1 cellular context compared by ENCODE assay signal in the genomic region with DNA sequence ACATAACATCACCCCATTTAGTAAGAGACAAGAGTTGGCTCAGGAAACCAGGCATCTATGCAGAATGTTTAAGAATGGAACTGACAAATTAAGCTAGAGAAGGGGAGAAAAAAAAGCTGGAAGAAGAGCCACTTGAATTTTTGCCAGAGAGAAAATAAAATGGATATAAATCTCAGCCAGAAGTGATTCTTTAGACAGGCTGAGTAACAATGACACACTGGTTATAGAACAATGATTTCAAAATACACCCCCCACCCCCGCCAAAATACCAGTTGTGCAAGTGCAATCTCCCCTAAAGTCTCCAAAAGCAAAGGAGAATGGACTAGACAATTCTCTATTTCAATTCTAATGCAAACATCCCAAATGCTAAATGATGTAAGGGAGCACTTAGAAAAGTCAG.
TF ChIP-seq lines count a peak whose summit lies in the region.

No MANE protein-coding gene starts in this region.

TF ChIP-seq in WTC11, 78 proteins besides CTCF, POLR2A, EP300 and RAD21:
- TF ChIP-seq, protein P1, sequence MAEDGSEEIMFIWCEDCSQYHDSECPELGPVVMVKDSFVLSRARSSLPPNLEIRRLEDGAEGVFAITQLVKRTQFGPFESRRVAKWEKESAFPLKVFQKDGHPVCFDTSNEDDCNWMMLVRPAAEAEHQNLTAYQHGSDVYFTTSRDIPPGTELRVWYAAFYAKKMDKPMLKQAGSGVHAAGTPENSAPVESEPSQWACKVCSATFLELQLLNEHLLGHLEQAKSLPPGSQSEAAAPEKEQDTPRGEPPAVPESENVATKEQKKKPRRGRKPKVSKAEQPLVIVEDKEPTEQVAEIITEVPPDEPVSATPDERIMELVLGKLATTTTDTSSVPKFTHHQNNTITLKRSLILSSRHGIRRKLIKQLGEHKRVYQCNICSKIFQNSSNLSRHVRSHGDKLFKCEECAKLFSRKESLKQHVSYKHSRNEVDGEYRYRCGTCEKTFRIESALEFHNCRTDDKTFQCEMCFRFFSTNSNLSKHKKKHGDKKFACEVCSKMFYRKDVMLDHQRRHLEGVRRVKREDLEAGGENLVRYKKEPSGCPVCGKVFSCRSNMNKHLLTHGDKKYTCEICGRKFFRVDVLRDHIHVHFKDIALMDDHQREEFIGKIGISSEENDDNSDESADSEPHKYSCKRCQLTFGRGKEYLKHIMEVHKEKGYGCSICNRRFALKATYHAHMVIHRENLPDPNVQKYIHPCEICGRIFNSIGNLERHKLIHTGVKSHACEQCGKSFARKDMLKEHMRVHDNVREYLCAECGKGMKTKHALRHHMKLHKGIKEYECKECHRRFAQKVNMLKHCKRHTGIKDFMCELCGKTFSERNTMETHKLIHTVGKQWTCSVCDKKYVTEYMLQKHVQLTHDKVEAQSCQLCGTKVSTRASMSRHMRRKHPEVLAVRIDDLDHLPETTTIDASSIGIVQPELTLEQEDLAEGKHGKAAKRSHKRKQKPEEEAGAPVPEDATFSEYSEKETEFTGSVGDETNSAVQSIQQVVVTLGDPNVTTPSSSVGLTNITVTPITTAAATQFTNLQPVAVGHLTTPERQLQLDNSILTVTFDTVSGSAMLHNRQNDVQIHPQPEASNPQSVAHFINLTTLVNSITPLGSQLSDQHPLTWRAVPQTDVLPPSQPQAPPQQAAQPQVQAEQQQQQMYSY (CRISPR knock-in tag; IDR thresholded peaks at IDR 0.05) = no peak
- no peak for TF ChIP-seq NR1H2 (CRISPR knock-in tag; IDR thresholded peaks at IDR 0.05)
- TF ChIP-seq SOX15 (CRISPR knock-in tag; IDR thresholded peaks at IDR 0.05) = no peak
- TF ChIP-seq, protein P2, sequence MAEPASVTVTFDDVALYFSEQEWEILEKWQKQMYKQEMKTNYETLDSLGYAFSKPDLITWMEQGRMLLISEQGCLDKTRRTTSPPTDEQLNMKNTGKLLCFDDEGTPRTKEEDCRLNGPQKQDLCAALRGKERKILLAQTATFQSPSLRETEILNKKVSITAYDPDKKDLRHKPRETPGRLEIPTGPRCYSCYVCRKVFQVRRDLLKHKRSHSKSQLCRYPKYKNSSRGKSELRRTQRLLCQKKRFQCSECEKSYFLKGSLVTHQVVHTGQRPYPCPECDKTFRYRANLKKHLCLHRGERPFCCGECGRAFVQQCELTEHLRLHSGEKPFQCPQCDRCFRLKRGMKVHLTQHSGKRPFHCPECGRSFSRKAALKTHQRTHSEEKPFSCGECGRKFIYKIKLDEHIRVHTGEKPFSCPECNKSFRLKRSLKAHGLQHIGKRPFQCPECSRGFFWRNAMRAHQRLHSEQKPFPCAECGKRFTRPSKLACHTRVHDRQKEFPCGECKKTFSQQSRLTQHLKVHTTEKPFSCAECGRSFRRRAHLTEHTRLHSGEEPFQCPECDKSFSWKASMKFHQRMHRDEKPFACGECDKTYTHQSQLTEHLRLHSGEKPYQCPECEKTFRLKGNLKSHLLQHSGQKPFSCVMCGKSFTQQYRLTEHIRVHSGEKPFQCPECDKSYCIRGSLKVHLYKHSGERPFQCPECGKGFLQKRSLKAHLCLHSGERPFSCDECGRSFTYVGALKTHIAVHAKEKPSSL (CRISPR knock-in tag; conservative IDR thresholded peaks at IDR 0.05) = no peak
- TF ChIP-seq, protein P3, sequence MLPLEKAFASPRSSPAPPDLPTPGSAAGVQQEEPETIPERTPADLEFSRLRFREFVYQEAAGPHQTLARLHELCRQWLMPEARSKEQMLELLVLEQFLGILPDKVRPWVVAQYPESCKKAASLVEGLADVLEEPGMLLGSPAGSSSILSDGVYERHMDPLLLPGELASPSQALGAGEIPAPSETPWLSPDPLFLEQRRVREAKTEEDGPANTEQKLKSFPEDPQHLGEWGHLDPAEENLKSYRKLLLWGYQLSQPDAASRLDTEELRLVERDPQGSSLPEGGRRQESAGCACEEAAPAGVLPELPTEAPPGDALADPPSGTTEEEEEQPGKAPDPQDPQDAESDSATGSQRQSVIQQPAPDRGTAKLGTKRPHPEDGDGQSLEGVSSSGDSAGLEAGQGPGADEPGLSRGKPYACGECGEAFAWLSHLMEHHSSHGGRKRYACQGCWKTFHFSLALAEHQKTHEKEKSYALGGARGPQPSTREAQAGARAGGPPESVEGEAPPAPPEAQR (CRISPR knock-in tag; IDR thresholded peaks at IDR 0.05) = no peak
- TF ChIP-seq, protein P4, sequence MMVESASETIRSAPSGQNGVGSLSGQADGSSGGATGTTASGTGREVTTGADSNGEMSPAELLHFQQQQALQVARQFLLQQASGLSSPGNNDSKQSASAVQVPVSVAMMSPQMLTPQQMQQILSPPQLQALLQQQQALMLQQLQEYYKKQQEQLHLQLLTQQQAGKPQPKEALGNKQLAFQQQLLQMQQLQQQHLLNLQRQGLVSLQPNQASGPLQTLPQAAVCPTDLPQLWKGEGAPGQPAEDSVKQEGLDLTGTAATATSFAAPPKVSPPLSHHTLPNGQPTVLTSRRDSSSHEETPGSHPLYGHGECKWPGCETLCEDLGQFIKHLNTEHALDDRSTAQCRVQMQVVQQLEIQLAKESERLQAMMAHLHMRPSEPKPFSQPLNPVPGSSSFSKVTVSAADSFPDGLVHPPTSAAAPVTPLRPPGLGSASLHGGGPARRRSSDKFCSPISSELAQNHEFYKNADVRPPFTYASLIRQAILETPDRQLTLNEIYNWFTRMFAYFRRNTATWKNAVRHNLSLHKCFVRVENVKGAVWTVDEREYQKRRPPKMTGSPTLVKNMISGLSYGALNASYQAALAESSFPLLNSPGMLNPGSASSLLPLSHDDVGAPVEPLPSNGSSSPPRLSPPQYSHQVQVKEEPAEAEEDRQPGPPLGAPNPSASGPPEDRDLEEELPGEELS (CRISPR knock-in tag; IDR thresholded peaks at IDR 0.05) = no peak
- TF ChIP-seq, protein P5, sequence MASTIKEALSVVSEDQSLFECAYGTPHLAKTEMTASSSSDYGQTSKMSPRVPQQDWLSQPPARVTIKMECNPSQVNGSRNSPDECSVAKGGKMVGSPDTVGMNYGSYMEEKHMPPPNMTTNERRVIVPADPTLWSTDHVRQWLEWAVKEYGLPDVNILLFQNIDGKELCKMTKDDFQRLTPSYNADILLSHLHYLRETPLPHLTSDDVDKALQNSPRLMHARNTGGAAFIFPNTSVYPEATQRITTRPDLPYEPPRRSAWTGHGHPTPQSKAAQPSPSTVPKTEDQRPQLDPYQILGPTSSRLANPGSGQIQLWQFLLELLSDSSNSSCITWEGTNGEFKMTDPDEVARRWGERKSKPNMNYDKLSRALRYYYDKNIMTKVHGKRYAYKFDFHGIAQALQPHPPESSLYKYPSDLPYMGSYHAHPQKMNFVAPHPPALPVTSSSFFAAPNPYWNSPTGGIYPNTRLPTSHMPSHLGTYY (CRISPR knock-in tag; IDR thresholded peaks at IDR 0.05) = no peak
- TF ChIP-seq JUN (CRISPR knock-in tag; IDR thresholded peaks at IDR 0.05) = no peak
- no peak for TF ChIP-seq CREM (CRISPR knock-in tag; IDR thresholded peaks at IDR 0.05)
- no peak for TF ChIP-seq SP1 (CRISPR knock-in tag; conservative IDR thresholded peaks at IDR 0.05)
- no peak for TF ChIP-seq ZNF396 (CRISPR knock-in tag; IDR thresholded peaks at IDR 0.05; ENCODE audit: borderline replicate concordance)
- no peak for TF ChIP-seq GABPB1 (CRISPR knock-in tag; IDR thresholded peaks at IDR 0.05)
